Comparison of ENCODE assay signal across 23 cellular contexts in the genomic region with DNA sequence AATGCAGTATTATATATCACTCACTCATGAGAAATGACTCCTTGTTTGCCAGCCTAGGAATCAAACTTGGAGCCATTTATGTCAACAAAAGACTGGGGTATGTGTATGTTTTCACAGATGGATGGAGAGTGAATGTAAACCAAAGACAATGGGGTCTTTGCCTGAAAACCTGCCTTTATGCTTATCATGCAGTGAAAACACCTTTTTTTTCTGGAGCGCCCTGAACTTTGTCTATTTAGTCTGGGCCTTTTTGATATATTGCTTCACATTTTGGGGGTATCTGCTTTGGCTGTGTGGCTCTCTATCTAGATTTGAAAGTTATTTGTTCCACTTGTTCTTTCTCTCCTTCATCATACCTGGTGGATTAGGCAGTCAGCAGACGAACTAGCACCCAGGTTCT.
"Had no signal": no experiment of that assay in that cellular context is flagged by ENCODE, and none has a peak within 500 bp of the region (broad histone marks: within the 10 kb centered on the region; RNA-seq: fewer than 3 reads in every experiment).

No MANE protein-coding gene starts in this region.

- H3K9me3 Mint-ChIP-seq: endodermal cell; stimulated activated naive CD8-positive, alpha-beta T cell treated with anti-CD3 and anti-CD28 coated beads, Interleukin-15, amount 100 ng/mL, for 72 hours had no signal

- H3K9me3 ChIP-seq: gastrocnemius medialis, left lung, pancreas, suprapubic skin, transverse colon, upper lobe of right lung, uterus had no signal

- H3K27ac Mint-ChIP-seq: endodermal cell; naive thymus-derived CD8-positive, alpha-beta T cell; stimulated activated naive CD8-positive, alpha-beta T cell treated with anti-CD3 and anti-CD28 coated beads, Interleukin-15, amount 100 ng/mL, for 72 hours had no signal

- H3K27me3 ChIP-seq: dorsolateral prefrontal cortex, gastrocnemius medialis, left lung, pancreas, suprapubic skin, transverse colon, upper lobe of right lung, uterus had no signal

- H3K27me3 Mint-ChIP-seq: naive thymus-derived CD8-positive, alpha-beta T cell; stimulated activated naive CD8-positive, alpha-beta T cell treated with anti-CD3 and anti-CD28 coated beads, Interleukin-15, amount 100 ng/mL, for 72 hours had no signal

- H3K36me3 ChIP-seq: gastrocnemius medialis, left lung, pancreas, suprapubic skin, transverse colon, upper lobe of right lung, uterus had no signal

- ATAC-seq: esophagus mucosa; gastrocnemius medialis; left lung; naive thymus-derived CD8-positive, alpha-beta T cell; pancreas; sciatic nerve; stimulated activated naive CD8-positive, alpha-beta T cell treated with anti-CD3 and anti-CD28 coated beads, Interleukin-15, amount 100 ng/mL, for 72 hours; upper lobe of right lung had no signal

- H3K4me1 Mint-ChIP-seq: endodermal cell; naive thymus-derived CD8-positive, alpha-beta T cell; stimulated activated naive CD8-positive, alpha-beta T cell treated with anti-CD3 and anti-CD28 coated beads, Interleukin-15, amount 100 ng/mL, for 72 hours had no signal

- H3K4me3 ChIP-seq: dorsolateral prefrontal cortex, gastrocnemius medialis, left lung, pancreas, smooth muscle cell, suprapubic skin, transverse colon, upper lobe of right lung, uterus had no signal

- H3K4me2 ChIP-seq: smooth muscle cell had no signal

- H3K27ac ChIP-seq: dorsolateral prefrontal cortex, epithelial cell of prostate, gastrocnemius medialis, left lung, pancreas, suprapubic skin, transverse colon, upper lobe of right lung, uterus had no signal

- H3K36me3 Mint-ChIP-seq: naive thymus-derived CD8-positive, alpha-beta T cell had no signal

- H3K4me1 ChIP-seq: gastrocnemius medialis, left lung, pancreas, suprapubic skin, transverse colon, upper lobe of right lung, uterus had no signal

- DNase-seq: dorsolateral prefrontal cortex; effector CD8-positive, alpha-beta T cell; endodermal cell; gastrocnemius medialis; head of caudate nucleus; left lung; mesendoderm; naive thymus-derived CD8-positive, alpha-beta T cell; pancreas; stimulated activated CD4-positive, alpha-beta T cell treated with anti-CD3 and anti-CD28 coated beads, Interleukin-12 subunit alpha, Interleukin-12 subunit beta, amount 100 ng/mL, for 4 hours; stimulated activated CD4-positive, alpha-beta T cell treated with anti-CD3 and anti-CD28 coated beads, Interleukin-1b, Interleukin-23, amount 100 ng/mL, for 48 hours; stimulated activated CD4-positive, alpha-beta T cell treated with anti-CD3 and anti-CD28 coated beads, Interleukin-4, amount 100 ng/mL, for 1 hour; stimulated activated CD8-positive, alpha-beta memory T cell treated with anti-CD3 and anti-CD28 coated beads, Interleukin-4, amount 100 ng/mL, for 48 hours; stimulated activated naive CD4-positive, alpha-beta T cell; stimulated activated naive CD8-positive, alpha-beta T cell treated with anti-CD3 and anti-CD28 coated beads, Interleukin-15, amount 100 ng/mL, for 72 hours; transverse colon; upper lobe of right lung; uterus had no signal

- H3K4me3 Mint-ChIP-seq: endodermal cell; naive thymus-derived CD8-positive, alpha-beta T cell; stimulated activated naive CD8-positive, alpha-beta T cell treated with anti-CD3 and anti-CD28 coated beads, Interleukin-15, amount 100 ng/mL, for 72 hours had no signal
